ENCODE assay signal across 20 cellular contexts in the genomic region with DNA sequence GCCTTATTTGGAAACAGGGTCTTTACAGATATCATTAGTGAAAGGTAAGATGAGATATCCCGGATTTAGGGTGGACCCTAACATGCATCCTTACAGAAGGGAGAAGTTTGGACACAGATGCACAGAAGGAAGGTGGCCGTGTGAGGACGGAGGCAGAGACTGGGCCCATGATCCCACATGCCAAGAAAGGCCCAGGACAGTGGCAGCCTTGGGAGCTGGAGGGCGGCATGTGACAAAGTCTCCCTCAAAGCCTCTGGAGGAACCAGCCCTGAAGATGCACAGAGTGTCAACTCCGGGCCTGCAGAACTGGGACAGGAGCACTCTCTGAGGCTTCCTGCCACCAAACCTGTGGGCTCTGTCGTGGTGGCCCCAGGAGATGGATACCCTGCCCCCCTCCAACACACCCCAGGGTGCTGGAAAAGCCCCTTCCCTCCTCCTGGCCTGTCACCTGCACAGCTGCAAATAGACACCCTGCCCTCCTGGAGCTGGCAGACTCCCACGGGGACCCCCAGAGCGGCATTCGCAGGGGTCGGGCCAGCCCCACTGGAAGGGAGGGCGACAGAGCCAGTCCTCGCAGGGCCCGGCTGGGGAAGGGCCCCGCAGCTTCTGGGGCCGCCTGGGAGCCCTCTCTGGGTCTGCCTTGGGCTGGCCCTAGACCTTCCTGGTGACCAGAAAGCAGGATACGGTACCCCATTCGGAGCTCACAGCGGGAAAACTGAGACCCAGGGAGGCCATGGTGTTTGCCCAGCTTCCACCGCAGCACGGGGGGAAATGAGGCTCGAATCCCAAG. TPM values are rescaled to one million over a fixed set of nuclear protein-coding genes. Genes with fewer than 3 reads are reported as not detected.
A peak's percentile ranks its signal among the peaks of the same experiment; 100 is the strongest.
DNase-seq lines count a peak whose midpoint lies in the region; ATAC-seq and TF ChIP-seq lines count a peak whose summit lies in the region.
"Had no signal": no experiment of that assay in that cellular context is flagged by ENCODE, and none has a peak within 500 bp of the region (broad histone marks: within the 10 kb centered on the region; RNA-seq: fewer than 3 reads in every experiment).

No MANE protein-coding gene starts in this region.

- no peak for TF ChIP-seq EP300 in esophagus muscularis mucosa (IDR thresholded peaks at IDR 0.05)

- peak overlapping the region in 1 of 4 donors; percentile 36 for H3K4me3 ChIP-seq in esophagus muscularis mucosa
- peak overlapping the region in 1 of 3 donors; percentile 13 for H3K4me3 ChIP-seq in skeletal muscle tissue (ENCODE audit: low read length in 3 of 3)
- H3K4me3 ChIP-seq: HAP-1, lung, SJCRH30 had no signal

- H3K9me3 ChIP-seq in esophagus muscularis mucosa (no peaks in the 10 kb centered on the region), skeletal muscle tissue (ENCODE audit: control insufficient read depth in 3 of 3, low read length in 3 of 3) (no peaks in the 10 kb centered on the region)
- H3K9me3 ChIP-seq: HAP-1, SJCRH30 had no signal

- H3K9ac ChIP-seq in skeletal muscle tissue (ENCODE audit: low read depth in 1 of 3, low read length in 3 of 3) = peak overlapping the region in 2 of 3 donors; percentile 56 to 77

- H3K36me3 ChIP-seq in esophagus muscularis mucosa (peaks cover 0 to 19% (median 8%) of the 10 kb centered on the region in 4 donors), skeletal muscle tissue (ENCODE audit: control insufficient read depth in 3 of 3, insufficient read depth in 3 of 3, low read length in 3 of 3) (peaks cover 0 to 2% (median 0%) of the 10 kb centered on the region in 3 donors)
- H3K36me3 ChIP-seq: HAP-1, SJCRH30 had no signal

- DNase-seq in D341Med (ENCODE audit: low spot score) (peak; percentile 28), HuH-7.5 (ENCODE audit: low spot score) (peak; percentile 13), esophagus muscularis mucosa (ENCODE audit: extremely low spot score) (no peak), NCI-H1436 (lab: John Stamatoyannopoulos, UW) (no peak), Kasumi-1 (lab: John Stamatoyannopoulos, UW) (no peak), G401 (ENCODE audit: low spot score) (no peak)
- DNase-seq: activated CD4-positive, alpha-beta T cell treated with anti-CD3 and anti-CD28 coated beads for 1 hour; activated T-cell treated with anti-CD3 and anti-CD28 coated beads for 4 hours; AML-193; foreskin melanocyte; MM.1S; NCI-H187; stimulated activated CD4-positive, alpha-beta T cell treated with anti-CD3 and anti-CD28 coated beads, Interleukin-15, amount 100 ng/mL, for 24 hours; T-helper 9 cell had no signal

- H3K27ac ChIP-seq in esophagus muscularis mucosa (replicated peaks in 1 of 4) (peak overlapping the region; percentile 85 to 99 (median 94)), skeletal muscle tissue (ENCODE audit: low read depth, low read length) (peak overlapping the region; percentile 72)
- H3K27ac ChIP-seq: SJCRH30 had no signal

- H3K27me3 ChIP-seq in esophagus muscularis mucosa (no peaks in the 10 kb centered on the region), skeletal muscle tissue (ENCODE audit: control insufficient read depth in 3 of 3, insufficient read depth in 3 of 3, low read length in 3 of 3) (no peaks in the 10 kb centered on the region)
- H3K27me3 ChIP-seq: SJCRH30 had no signal

- ATAC-seq in GM18861 (IDR thresholded peaks at IDR 0.05; ENCODE audit: unreplicated experiment) = no peak
- ATAC-seq: naive thymus-derived CD8-positive, alpha-beta T cell had no signal

- 68% methylated on average over 15 of the region's 21 CpGs for WGBS in esophagus muscularis mucosa

- no peak for TF ChIP-seq POLR2A in esophagus muscularis mucosa (IDR thresholded peaks at IDR 0.05; ENCODE audit: low read depth)

- H3K4me1 ChIP-seq in esophagus muscularis mucosa (peaks cover 89 to 100% (median 100%) of the 10 kb centered on the region in 4 donors), skeletal muscle tissue (ENCODE audit: control insufficient read depth in 3 of 3, insufficient read depth in 3 of 3, low read length in 3 of 3) (peaks cover 68 to 91% (median 87%) of the 10 kb centered on the region in 3 donors)

- intact Hi-C loops in esophagus muscularis mucosa (cut with DNase I) = loop anchor here (5.0 kb wide), 2 partner anchors 35 kb away; no protein-coding TSS in a partner anchor

- no peak for TF ChIP-seq CTCF in esophagus muscularis mucosa (IDR thresholded peaks at IDR 0.05)

- in situ Hi-C loops in G401 (cut with HindIII; ENCODE audit: low sequenced_read_pairs) = no loop called here

RNA-seq across cellular contexts. Expression of a gene that starts 7.9 kb away (rescaled TPM):
- total RNA-seq in esophagus muscularis mucosa = 100 to 1,000 TPM in 3 of 4 donors, 10 to 100 TPM in 1; 93.8 to 192 (median 142) TPM
- total RNA-seq in skeletal muscle tissue = 7.3 TPM
- total RNA-seq in G401 (2014; rRNA removed; shearing (Covaris generic)) = 12.8 and 13.9 TPM in 2 replicates

RNA-seq across cellular contexts. Expression of a gene that starts 31.5 kb away (rescaled TPM):
- total RNA-seq in esophagus muscularis mucosa (10 to 100 TPM; 33.6 to 77.6 (median 59.4) TPM), skeletal muscle tissue (24.0 TPM)
- 48.3 and 51.4 TPM in 2 replicates for total RNA-seq in G401 (2014; rRNA removed; shearing (Covaris generic))

Comparison
In these comparisons a context has a peak if more than half of its experiments do, and no peak if none do; other contexts are left out.
1. DNase-seq: peak in D341Med (single experiment) and HuH-7.5 (single experiment); none in esophagus muscularis mucosa (single experiment), NCI-H1436 (single experiment), Kasumi-1 (0 of 2) and G401 (single experiment).